ENCODE assay signal across 10 cellular contexts in genomic region chr5:178585465-178585864, GRCh38. TPM values are rescaled to one million over a fixed set of nuclear protein-coding genes. Genes with fewer than 3 reads are reported as not detected.
DNase-seq lines count a peak whose midpoint lies in the region; ATAC-seq, FAIRE-seq and TF ChIP-seq lines count a peak whose summit lies in the region.
"Not testable (repeated sequence)": the region's sequence is repeated elsewhere in the genome, so short reads cannot be mapped to it uniquely, and the experiment has no call there.
"Had no signal": no experiment of that assay in that cellular context is flagged by ENCODE, and none has a peak within 500 bp of the region (broad histone marks: within the 10 kb centered on the region; RNA-seq: fewer than 3 reads in every experiment).

No MANE protein-coding gene starts in this region.

- H3K27ac Mint-ChIP-seq in CD8-positive, alpha-beta T cell, result not testable (repeated sequence)

- intact Hi-C loops in CD8-positive, alpha-beta T cell (cut with DNase I, micrococcal nuclease); pancreas (cut with DNase I): not testable (repeated sequence)
- intact Hi-C loops in right cardiac atrium (cut with DNase I), result loop anchor here in 2 of 4 donors (5.0 to 10.0 kb wide), 2 partner anchors 301 to 303 kb away; no protein-coding TSS in a partner anchor

- POLR2A ChIA-PET in CD8-positive, alpha-beta T cell (lab: Charles Lee), result not testable (repeated sequence)

- H3K27me3 Mint-ChIP-seq in CD8-positive, alpha-beta T cell (ENCODE audit: low read depth), result peaks cover 47% of the 10 kb centered on the region

- H3K4me3 Mint-ChIP-seq in CD8-positive, alpha-beta T cell, result not testable (repeated sequence)

- not testable (repeated sequence) for H3K9me3 Mint-ChIP-seq in CD8-positive, alpha-beta T cell

- H3K4me1 ChIP-seq in CD8-positive, alpha-beta T cell (ENCODE audit: insufficient read depth, low read length); right cardiac atrium (ENCODE audit: control insufficient read depth, insufficient read depth, low read length); pancreas: not testable (repeated sequence)

- H3K9me3 ChIP-seq in CD8-positive, alpha-beta T cell (ENCODE audit: low read length); right cardiac atrium (ENCODE audit: control insufficient read depth, low read length); pancreas: not testable (repeated sequence)

- not testable (repeated sequence) for H3K4me1 Mint-ChIP-seq in CD8-positive, alpha-beta T cell (ENCODE audit: low read depth)

- H3K36me3 Mint-ChIP-seq in CD8-positive, alpha-beta T cell, result not testable (repeated sequence)

- ATAC-seq in CD8-positive, alpha-beta T cell, result not testable (repeated sequence)
- peak; percentile 50 to 91 for ATAC-seq in right cardiac atrium
- ATAC-seq in pancreas, result peak in 3 of 4 donors; percentile 18 to 94 (median 62)

- H3K36me3 ChIP-seq in CD8-positive, alpha-beta T cell (ENCODE audit: insufficient read depth, low read length); pancreas: not testable (repeated sequence)

- TF ChIP-seq CTCF in CD8-positive, alpha-beta T cell (IDR thresholded peaks at IDR 0.05); pancreas (IDR thresholded peaks at IDR 0.05): not testable (repeated sequence)

- FAIRE-seq in pancreas (lab: Jason Lieb, UNC), result peak; percentile 85

- CTCF ChIA-PET in CD8-positive, alpha-beta T cell (lab: Charles Lee), result interaction anchor here (0.7 kb wide), 1 partner anchor 507 kb away, joined by 3 read pairs; no protein-coding TSS in a partner anchor

- not testable (repeated sequence) for H3K27ac ChIP-seq in CD8-positive, alpha-beta T cell (ENCODE audit: low read depth, low read length); right cardiac atrium (ENCODE audit: low read length); pancreas

- peak in 4 of 7 experiments; percentile 16 to 53 (median 40) for DNase-seq in CD8-positive, alpha-beta T cell
- DNase-seq in H4 (ENCODE audit: low spot score), result peak; percentile 83
- DNase-seq in M059J (ENCODE audit: low read depth), result peak; percentile 32
- DNase-seq in activated CD4-positive, alpha-beta T cell treated with anti-CD3 and anti-CD28 coated beads, Interleukin-2, amount 50 U/mL, for 1 hour, result peak; percentile 18
- peak; percentile 19 for DNase-seq in effector CD4-positive, alpha-beta T cell
- peak in 2 of 3 donors; percentile 67 to 81 for DNase-seq in right cardiac atrium
- DNase-seq in pancreas, result peak in 3 of 6 donors; percentile 22 to 83 (median 55)
- DNase-seq in stimulated activated CD8-positive, alpha-beta memory T cell treated with anti-CD3 and anti-CD28 coated beads, Interleukin-7, amount 100 ng/mL, for 24 hours (ENCODE audit: low read depth), result peak; percentile 28

- not testable (repeated sequence) for H3K27me3 ChIP-seq in CD8-positive, alpha-beta T cell (ENCODE audit: insufficient read depth, low read length); right cardiac atrium (ENCODE audit: control insufficient read depth, insufficient read depth); pancreas

- H3K4me3 ChIP-seq in CD8-positive, alpha-beta T cell (ENCODE audit: low read depth, low read length); right cardiac atrium (ENCODE audit: low read length); pancreas: not testable (repeated sequence)

- WGBS in right cardiac atrium, result 91% methylated on average over 11 of the region's 11 CpGs
- 84 to 86% methylated on average over 11 of the region's 11 CpGs for WGBS in pancreas, 2 donors

RNA-seq across cellular contexts. Expression of gene COL23A1, which starts 4.7 kb away (rescaled TPM):
- not detected for total RNA-seq in CD8-positive, alpha-beta T cell
- total RNA-seq in H4 (2014; rRNA removed; shearing (Covaris generic)), result 0.08 TPM in 1 of 2 replicates, not detected in the other
- total RNA-seq in M059J (2014; rRNA removed; shearing (Covaris generic)), result not detected in 2 replicates
- total RNA-seq in right cardiac atrium, result 10 to 100 TPM in 2 of 4 donors, 1 to 10 TPM in 2; 5.5 to 13.6 (median 8.8) TPM
- polyA plus RNA-seq in right cardiac atrium, result 2.5 TPM
- total RNA-seq in pancreas, result under 1 TPM in 4 of 6 donors, not detected in 2; 0.06 to 0.43 (median 0.31) TPM
- polyA plus RNA-seq in pancreas, result under 1 TPM; 0.30 to 0.68 TPM
- polyA plus RNA-seq: BJ, neural cell had no signal

RNA-seq across cellular contexts. Expression of gene CLK4, which starts 41.4 kb away (rescaled TPM):
- total RNA-seq in CD8-positive, alpha-beta T cell, result 100 to 1,000 TPM; 104 to 106 TPM
- total RNA-seq in H4 (2014; rRNA removed; shearing (Covaris generic)), result 7.7 and 9.3 TPM in 2 replicates
- 4.6 and 6.6 TPM in 2 replicates for total RNA-seq in M059J (2014; rRNA removed; shearing (Covaris generic))
- total RNA-seq in right cardiac atrium (10 to 100 TPM; 15.5 to 27.0 (median 24.0) TPM), pancreas (10 to 100 TPM; 10.6 to 24.9 (median 17.9) TPM)
- polyA plus RNA-seq in right cardiac atrium (15.5 TPM), pancreas (10 to 100 TPM; 36.4 to 47.0 TPM)
